22 cellular contexts compared by ENCODE assay signal in the genomic region with DNA sequence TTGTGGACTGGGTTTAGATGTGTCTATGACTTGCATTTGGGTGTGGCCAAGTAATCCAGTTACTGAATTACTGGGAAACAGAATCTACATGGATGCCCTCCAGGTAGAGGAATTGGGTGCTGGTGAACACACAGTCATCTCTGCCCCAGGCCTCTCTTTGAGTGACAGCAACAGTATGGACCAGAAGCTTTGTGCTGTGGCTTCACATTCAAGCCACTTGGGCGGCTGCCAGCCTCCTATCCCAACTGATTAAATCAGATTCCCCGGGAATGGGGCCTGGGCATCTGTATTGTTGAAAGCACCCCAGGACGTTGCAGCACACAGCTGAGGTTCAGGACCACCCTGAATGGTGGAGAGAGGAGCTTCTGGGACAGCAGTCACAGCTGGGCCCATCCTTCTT.
"Had no signal": no experiment of that assay in that cellular context is flagged by ENCODE, and none has a peak within 500 bp of the region (broad histone marks: within the 10 kb centered on the region; RNA-seq: fewer than 3 reads in every experiment).

No MANE protein-coding gene starts in this region.

- H3K9me3 ChIP-seq: gastrocnemius medialis, lower lobe of right lung, mucosa of descending colon had no signal

- ATAC-seq: esophagus mucosa, gastrocnemius medialis, heart right ventricle, left cardiac atrium, left lung, left ventricle myocardium superior, lower lobe of right lung, mucosa of descending colon had no signal

- H3K36me3 ChIP-seq: esophagus squamous epithelium, gastrocnemius medialis, heart right ventricle, left lung, lower lobe of right lung had no signal

- H3K4me3 ChIP-seq: coronary artery, dorsolateral prefrontal cortex, esophagus squamous epithelium, gastrocnemius medialis, heart right ventricle, left lung, lower lobe of right lung, mucosa of descending colon had no signal

- DNase-seq: dermis blood vessel endothelial cell; dorsolateral prefrontal cortex; effector CD4-positive, alpha-beta T cell; effector memory CD4-positive, alpha-beta T cell; erythroblast; esophagus squamous epithelium; foreskin fibroblast; foreskin melanocyte; gastrocnemius medialis; glutamatergic neuron; head of caudate nucleus; heart right ventricle; hippocampal formation; left cardiac atrium; left lung; left ventricle myocardium superior; lower lobe of right lung; mesenchymal stem cell; mucosa of descending colon had no signal

- H3K4me1 ChIP-seq: gastrocnemius medialis, left lung, lower lobe of right lung had no signal

- H3K27ac ChIP-seq: coronary artery, dorsolateral prefrontal cortex, epithelial cell of prostate, esophagus squamous epithelium, gastrocnemius medialis, heart right ventricle, left lung, lower lobe of right lung had no signal
